Comparison of ENCODE assay signal across 22 cellular contexts in the genomic region with DNA sequence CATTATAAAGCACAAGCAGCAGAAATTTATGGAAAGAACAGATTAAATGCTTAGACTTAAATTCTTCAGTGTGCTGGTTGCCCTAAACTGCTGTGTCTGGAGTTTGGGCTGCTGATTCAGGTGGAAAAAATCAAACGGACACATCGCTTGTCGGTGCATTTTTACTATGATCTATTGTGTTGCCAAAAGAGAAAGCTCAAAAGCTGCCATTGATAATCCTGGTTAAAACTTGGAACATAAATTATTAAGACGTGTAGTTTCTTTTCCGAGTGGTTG.
DNase-seq lines count a peak whose midpoint lies in the region; ATAC-seq and TF ChIP-seq lines count a peak whose summit lies in the region.
"Had no signal": no experiment of that assay in that cellular context is flagged by ENCODE, and none has a peak within 500 bp of the region (broad histone marks: within the 10 kb centered on the region; RNA-seq: fewer than 3 reads in every experiment).

No MANE protein-coding gene starts in this region.

- H3K27me3 ChIP-seq in heart left ventricle (peaks cover 0 to 4% (median 0%) of the 10 kb centered on the region in 9 donors), esophagus muscularis mucosa (no peaks in the 10 kb centered on the region), tibial artery (no peaks in the 10 kb centered on the region)

- peaks cover 4% of the 10 kb centered on the region for H3K27me3 Mint-ChIP-seq in nephron (ENCODE audit: low read depth)
- H3K27me3 Mint-ChIP-seq: type B pancreatic cell had no signal

- H3K36me3 ChIP-seq in heart left ventricle, result no peaks in the 10 kb centered on the region
- H3K36me3 ChIP-seq in esophagus muscularis mucosa, result peaks cover 0 to 16% (median 5%) of the 10 kb centered on the region in 4 donors
- peaks cover 0 to 9% (median 0%) of the 10 kb centered on the region in 3 donors for H3K36me3 ChIP-seq in tibial artery

- H3K4me1 ChIP-seq in heart left ventricle (peaks cover 0 to 13% (median 5%) of the 10 kb centered on the region in 12 donors), esophagus muscularis mucosa (peaks cover 13 to 29% (median 26%) of the 10 kb centered on the region in 4 donors), tibial artery (peaks cover 0 to 26% (median 19%) of the 10 kb centered on the region in 4 donors)

- TF ChIP-seq POLR2A in heart left ventricle (IDR thresholded peaks at IDR 0.05), result no peak
- no peak for TF ChIP-seq POLR2A in esophagus muscularis mucosa (IDR thresholded peaks at IDR 0.05; ENCODE audit: low read depth)

- H3K9me3 Mint-ChIP-seq in nephron, result no peaks in the 10 kb centered on the region
- H3K9me3 Mint-ChIP-seq in stimulated activated effector memory CD8-positive, alpha-beta T cell treated with anti-CD3 and anti-CD28 coated beads, Interleukin-12 subunit alpha, Interleukin-12 subunit beta, amount 100 ng/mL, for 72 hours, result no peaks in the 10 kb centered on the region
- H3K9me3 Mint-ChIP-seq: activated CD4-positive, alpha-beta T cell treated with anti-CD3 and anti-CD28 coated beads, Interleukin-2, amount 10 ng/mL, durations not matched to agents 7 days and 5 days; activated naive CD4-positive, alpha-beta T cell treated with anti-CD3 and anti-CD28 coated beads, Interleukin-2, amount 50 U/mL, for 72 hours; CD4-positive, alpha-beta T cell; immature natural killer cell; type B pancreatic cell had no signal

- H3K27ac ChIP-seq in heart left ventricle, result no peak overlapping the region
- H3K27ac ChIP-seq in esophagus muscularis mucosa (replicated peaks in 1 of 4), result peak overlapping the region in 3 of 4 donors; percentile 16 to 66 (median 63)
- H3K27ac ChIP-seq in tibial artery, result peak overlapping the region in 1 of 2 donors; percentile 51
- H3K27ac ChIP-seq: skin epidermis had no signal

- ATAC-seq in heart left ventricle (no peak), left ventricle myocardium superior (no peak)
- no peak for ATAC-seq in stimulated activated effector memory CD8-positive, alpha-beta T cell treated with anti-CD3 and anti-CD28 coated beads, Interleukin-12 subunit alpha, Interleukin-12 subunit beta, amount 100 ng/mL, for 72 hours
- ATAC-seq: activated naive CD4-positive, alpha-beta T cell treated with anti-CD3 and anti-CD28 coated beads, Interleukin-2, amount 50 U/mL, for 72 hours had no signal

- H3K27ac Mint-ChIP-seq in nephron, result peak overlapping the region; percentile 80 to 92 (median 86)
- H3K27ac Mint-ChIP-seq in stimulated activated effector memory CD8-positive, alpha-beta T cell treated with anti-CD3 and anti-CD28 coated beads, Interleukin-12 subunit alpha, Interleukin-12 subunit beta, amount 100 ng/mL, for 72 hours, result no peak overlapping the region
- H3K27ac Mint-ChIP-seq: activated CD4-positive, alpha-beta T cell treated with anti-CD3 and anti-CD28 coated beads, Interleukin-2, amount 10 ng/mL, durations not matched to agents 7 days and 5 days; activated naive CD4-positive, alpha-beta T cell treated with anti-CD3 and anti-CD28 coated beads, Interleukin-2, amount 50 U/mL, for 72 hours; CD4-positive, alpha-beta T cell; immature natural killer cell; type B pancreatic cell had no signal

- WGBS in heart left ventricle, 4 donors, result 65 to 74% (median 70%) methylated on average over 5 of the region's 5 CpGs
- WGBS in esophagus muscularis mucosa, result 32% methylated on average over 5 of the region's 5 CpGs

- TF ChIP-seq EP300 in esophagus muscularis mucosa (IDR thresholded peaks at IDR 0.05), result no peak

- no peaks in the 10 kb centered on the region for H3K9me3 ChIP-seq in heart left ventricle
- no peaks in the 10 kb centered on the region for H3K9me3 ChIP-seq in esophagus muscularis mucosa
- no peaks in the 10 kb centered on the region for H3K9me3 ChIP-seq in tibial artery

- H3K36me3 Mint-ChIP-seq in nephron (ENCODE audit: low read depth), result no peaks in the 10 kb centered on the region
- no peaks in the 10 kb centered on the region for H3K36me3 Mint-ChIP-seq in stimulated activated effector memory CD8-positive, alpha-beta T cell treated with anti-CD3 and anti-CD28 coated beads, Interleukin-12 subunit alpha, Interleukin-12 subunit beta, amount 100 ng/mL, for 72 hours
- H3K36me3 Mint-ChIP-seq: activated naive CD4-positive, alpha-beta T cell treated with anti-CD3 and anti-CD28 coated beads, Interleukin-2, amount 50 U/mL, for 72 hours; immature natural killer cell had no signal

- H3K4me1 Mint-ChIP-seq in nephron, result peaks cover 36% of the 10 kb centered on the region
- no peaks in the 10 kb centered on the region for H3K4me1 Mint-ChIP-seq in stimulated activated effector memory CD8-positive, alpha-beta T cell treated with anti-CD3 and anti-CD28 coated beads, Interleukin-12 subunit alpha, Interleukin-12 subunit beta, amount 100 ng/mL, for 72 hours

- peak overlapping the region in 2 of 3 experiments; percentile 48 to 51 for H3K4me3 Mint-ChIP-seq in nephron
- no peak overlapping the region for H3K4me3 Mint-ChIP-seq in stimulated activated effector memory CD8-positive, alpha-beta T cell treated with anti-CD3 and anti-CD28 coated beads, Interleukin-12 subunit alpha, Interleukin-12 subunit beta, amount 100 ng/mL, for 72 hours
- H3K4me3 Mint-ChIP-seq: activated CD4-positive, alpha-beta T cell treated with anti-CD3 and anti-CD28 coated beads, Interleukin-2, amount 10 ng/mL, durations not matched to agents 7 days and 5 days; CD4-positive, alpha-beta T cell; immature natural killer cell; type B pancreatic cell had no signal

- peak overlapping the region in 9 of 12 donors; percentile 29 to 53 (median 38) for H3K4me3 ChIP-seq in heart left ventricle
- peak overlapping the region; percentile 42 to 53 (median 47) for H3K4me3 ChIP-seq in esophagus muscularis mucosa
- peak overlapping the region; percentile 40 to 53 for H3K4me3 ChIP-seq in tibial artery

- in situ Hi-C loops in G401 (cut with HindIII; ENCODE audit: low sequenced_read_pairs), result no loop called here

- DNase-seq in heart left ventricle, result no peak
- no peak for DNase-seq in left ventricle myocardium superior
- no peak for DNase-seq in esophagus muscularis mucosa (ENCODE audit: extremely low spot score)
- no peak for DNase-seq in tibial artery
- no peak for DNase-seq in G401 (ENCODE audit: low spot score)
- no peak for DNase-seq in activated CD4-positive, alpha-beta T cell treated with anti-CD3 and anti-CD28 coated beads, Interleukin-2, amount 50 U/mL, for 48 hours
- DNase-seq in stimulated activated effector memory CD8-positive, alpha-beta T cell treated with anti-CD3 and anti-CD28 coated beads, Interleukin-12 subunit alpha, Interleukin-12 subunit beta, amount 100 ng/mL, for 72 hours (ENCODE audit: low spot score in 2 of 2), result no peak
- DNase-seq: 8988T; activated CD4-positive, alpha-beta T cell treated with anti-CD3 and anti-CD28 coated beads, Interleukin-2, amount 10 ng/mL, durations not matched to agents 7 days and 5 days; activated T-cell treated with anti-CD3 and anti-CD28 coated beads for 4 hours; CD4-positive, alpha-beta T cell; effector CD4-positive, alpha-beta T cell; foreskin melanocyte; immature natural killer cell; NCI-H2081; NCI-H524; stimulated activated CD4-positive, alpha-beta T cell treated with anti-CD3 and anti-CD28 coated beads, Interleukin-4, amount 100 ng/mL, for 4 hours; T1000 had no signal

- TF ChIP-seq CTCF in heart left ventricle (IDR thresholded peaks at IDR 0.05) (no peak), esophagus muscularis mucosa (IDR thresholded peaks at IDR 0.05) (no peak), nephron (IDR thresholded peaks at IDR 0.05; ENCODE audit: unreplicated experiment in 3 of 3) (no peak), tibial artery (IDR thresholded peaks at IDR 0.05) (no peak)

- intact Hi-C loops in heart left ventricle (cut with DNase I), result no loop called here
- intact Hi-C loops in left ventricle myocardium superior (cut with micrococcal nuclease), result no loop called here
- intact Hi-C loops in esophagus muscularis mucosa (cut with DNase I), result no loop called here
- intact Hi-C loops in tibial artery (cut with DNase I; ENCODE audit: low total_unique reads), result no loop called here

Comparison
In these comparisons a context has a peak if more than half of its experiments do, and no peak if none do; other contexts are left out.
1. H3K27ac ChIP-seq: peak in esophagus muscularis mucosa (3 of 4); none in heart left ventricle (0 of 12).
2. Peak in every context shown above with its lines, with median percentiles within 50 percentile points of each other: H3K4me3 ChIP-seq.